1 cellular context compared by ENCODE assay signal in the genomic region with DNA sequence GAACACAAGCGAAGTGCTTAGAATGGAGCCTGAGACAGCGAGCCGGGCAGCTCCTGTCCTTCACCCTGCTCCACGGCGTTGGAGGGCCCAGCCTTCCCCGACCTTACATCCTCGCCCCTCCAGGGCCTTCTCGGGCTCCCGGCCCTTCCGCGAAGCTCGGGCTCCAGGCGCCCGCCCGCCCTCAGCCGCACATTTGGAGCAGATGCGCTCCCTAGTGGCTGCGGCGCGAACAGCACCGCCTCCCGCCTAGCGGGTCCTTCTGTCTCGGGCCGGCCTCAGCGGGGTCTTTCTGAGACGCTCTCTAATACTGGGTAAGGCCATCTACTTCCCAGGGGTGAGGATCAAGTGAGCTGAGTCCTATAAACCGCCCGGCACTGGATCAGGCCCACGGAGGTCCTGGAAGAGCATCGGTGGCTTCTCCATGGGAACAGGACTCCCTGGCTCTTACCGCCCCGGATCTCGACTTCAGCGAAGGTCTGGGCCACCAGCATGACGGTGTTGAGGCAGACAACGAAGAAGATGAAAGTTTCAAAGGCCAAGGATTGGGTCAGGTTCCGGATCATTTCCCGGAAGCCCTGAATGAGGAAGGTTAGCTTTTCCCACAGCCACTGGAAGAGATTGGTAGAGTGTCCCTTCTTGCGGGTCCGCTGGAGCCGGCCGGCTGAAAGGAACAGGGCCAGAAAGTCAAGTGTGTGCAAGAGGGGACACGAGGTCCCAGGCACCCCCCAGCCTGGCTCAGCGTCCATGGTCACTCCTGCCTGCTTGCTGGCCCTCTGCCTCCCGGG.
TF ChIP-seq lines count a peak whose summit lies in the region.

No MANE protein-coding gene starts in this region.

TF ChIP-seq in IMR-90, 13 proteins besides CTCF, POLR2A, EP300 and RAD21:
- TF ChIP-seq MAZ (IDR thresholded peaks at IDR 0.05; ENCODE audit: borderline replicate concordance, low read depth, low read length) (peak; percentile 74; the same call in 1 of the 2 replicates), BHLHE40 (IDR thresholded peaks at IDR 0.05; ENCODE audit: low read depth, low read length) (no peak), SMC3 (IDR thresholded peaks at IDR 0.05; ENCODE audit: low read depth, low read length) (peak; percentile 49), RFX5 (IDR thresholded peaks at IDR 0.05; ENCODE audit: low read depth, low read length) (no peak), RCOR1 (IDR thresholded peaks at IDR 0.05; ENCODE audit: insufficient replicate concordance, low read length) (no peak)
- TF ChIP-seq, protein P1, sequence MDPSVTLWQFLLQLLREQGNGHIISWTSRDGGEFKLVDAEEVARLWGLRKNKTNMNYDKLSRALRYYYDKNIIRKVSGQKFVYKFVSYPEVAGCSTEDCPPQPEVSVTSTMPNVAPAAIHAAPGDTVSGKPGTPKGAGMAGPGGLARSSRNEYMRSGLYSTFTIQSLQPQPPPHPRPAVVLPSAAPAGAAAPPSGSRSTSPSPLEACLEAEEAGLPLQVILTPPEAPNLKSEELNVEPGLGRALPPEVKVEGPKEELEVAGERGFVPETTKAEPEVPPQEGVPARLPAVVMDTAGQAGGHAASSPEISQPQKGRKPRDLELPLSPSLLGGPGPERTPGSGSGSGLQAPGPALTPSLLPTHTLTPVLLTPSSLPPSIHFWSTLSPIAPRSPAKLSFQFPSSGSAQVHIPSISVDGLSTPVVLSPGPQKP (IDR thresholded peaks at IDR 0.05; ENCODE audit: borderline replicate concordance, low read depth, low read length) = no peak
- TF ChIP-seq, protein P2, sequence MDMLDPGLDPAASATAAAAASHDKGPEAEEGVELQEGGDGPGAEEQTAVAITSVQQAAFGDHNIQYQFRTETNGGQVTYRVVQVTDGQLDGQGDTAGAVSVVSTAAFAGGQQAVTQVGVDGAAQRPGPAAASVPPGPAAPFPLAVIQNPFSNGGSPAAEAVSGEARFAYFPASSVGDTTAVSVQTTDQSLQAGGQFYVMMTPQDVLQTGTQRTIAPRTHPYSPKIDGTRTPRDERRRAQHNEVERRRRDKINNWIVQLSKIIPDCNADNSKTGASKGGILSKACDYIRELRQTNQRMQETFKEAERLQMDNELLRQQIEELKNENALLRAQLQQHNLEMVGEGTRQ (IDR thresholded peaks at IDR 0.05; ENCODE audit: low read depth, low read length) = no peak
